In genomic region chr21:31682625-31683024, GRCh38 we compare ENCODE assay signal across 19 cellular contexts. TPM values are rescaled to one million over a fixed set of nuclear protein-coding genes. Genes with fewer than 3 reads are reported as not detected.
DNase-seq lines count a peak whose midpoint lies in the region; ATAC-seq and TF ChIP-seq lines count a peak whose summit lies in the region.
"Had no signal": no experiment of that assay in that cellular context is flagged by ENCODE, and none has a peak within 500 bp of the region (broad histone marks: within the 10 kb centered on the region; RNA-seq: fewer than 3 reads in every experiment).

No MANE protein-coding gene starts in this region.

- TF ChIP-seq CTCF in AG10803 (conservative IDR thresholded peaks at IDR 0.05; ENCODE audit: low read length) = no peak
- no peak for TF ChIP-seq CTCF in Panc1 (IDR thresholded peaks at IDR 0.05)
- no peak for TF ChIP-seq CTCF in chondrocyte (IDR thresholded peaks at IDR 0.05)
- TF ChIP-seq CTCF in osteoblast (IDR thresholded peaks at IDR 0.05; ENCODE audit: extremely low read depth, low read depth, low read length) = no peak
- no peak for TF ChIP-seq CTCF in RWPE1 (conservative IDR thresholded peaks at IDR 0.05; ENCODE audit: low read depth)

- H3K4me3 ChIP-seq in AG10803 (ENCODE audit: low read length) (no peak overlapping the region), Panc1 (ENCODE audit: low read depth in 2 of 2, low read length in 2 of 2) (no peak overlapping the region), osteoblast (ENCODE audit: insufficient read depth, low read length) (no peak overlapping the region)
- H3K4me3 ChIP-seq: GM23248 had no signal

- H4K20me1 ChIP-seq in osteoblast (ENCODE audit: insufficient read depth, low read length) = peaks cover 4% of the 10 kb centered on the region

- H3K4me3 Mint-ChIP-seq in chondrocyte (ENCODE audit: unreplicated experiment) = no peak overlapping the region

- CTCF ChIA-PET in Panc1 (lab: Charles Lee) = no interaction called here
- CTCF ChIA-PET in RWPE1 (lab: Yijun Ruan, JAX) = no interaction called here

- POLR2A ChIA-PET in Panc1 (lab: Charles Lee) (no interaction called here), RWPE1 (lab: Yijun Ruan, JAX; ENCODE audit: low non-redundant PET) (no interaction called here)

- H3K4me2 ChIP-seq in osteoblast (ENCODE audit: insufficient read depth, low read length) = peak overlapping the region; percentile 24
- H3K4me2 ChIP-seq: KMS-11 had no signal

- no peaks in the 10 kb centered on the region for H3K4me1 ChIP-seq in Panc1 (ENCODE audit: control insufficient read depth, insufficient read depth, low read length)
- H3K4me1 ChIP-seq in osteoblast (ENCODE audit: insufficient read depth, low read length) = peaks cover 19% of the 10 kb centered on the region
- H3K4me1 ChIP-seq: BE2C had no signal

- H3K27ac Mint-ChIP-seq in chondrocyte (ENCODE audit: unreplicated experiment) = peak overlapping the region; percentile 36

- in situ Hi-C loops in Panc1 (cut with HindIII; ENCODE audit: low pct_unique_long_range_greater_than_20kb, low sequenced_read_pairs) = no loop called here

- H2AFZ ChIP-seq in osteoblast (ENCODE audit: low read length) = no peak overlapping the region
- H2AFZ ChIP-seq: GM23248 had no signal

- no peaks in the 10 kb centered on the region for H3K9me3 ChIP-seq in Panc1 (ENCODE audit: control insufficient read depth, insufficient read depth, low read depth, low read length)
- no peaks in the 10 kb centered on the region for H3K9me3 ChIP-seq in osteoblast (ENCODE audit: low read depth, low read length)
- H3K9me3 ChIP-seq: BE2C had no signal

- BruUV-seq in Panc1 (replicated peaks; lab: Mats Ljungman, UMichigan) = TSS peak; percentile 18

- DNase-seq in AG10803 (ENCODE audit: low read depth) (peak; percentile 28), Panc1 (ENCODE audit: low read depth, low spot score) (no peak), chondrocyte (ENCODE audit: low spot score) (no peak), osteoblast (ENCODE audit: insufficient read length, low spot score, missing footprints) (no peak), RWPE1 (ENCODE audit: low spot score) (no peak), H4 (ENCODE audit: low spot score) (no peak), NCI-H2227 treated with DMSO at 0.1 percent for 48 hours (lab: John Stamatoyannopoulos, UW) (no peak)
- DNase-seq: BE2C, DMS53, GM23248, HCEC 1CT, NCI-H1105 treated with DMSO at 0.1 percent for 48 hours, NCI-H2029 treated with DMSO at 0.1 percent for 48 hours, NCI-H2171, NCI-H524 treated with DMSO at 0.1 percent for 48 hours, NCI-H82 had no signal

- H3K9me3 Mint-ChIP-seq in chondrocyte (ENCODE audit: low read depth) = no peaks in the 10 kb centered on the region

- intact Hi-C loops in Panc1 (cut with micrococcal nuclease; ENCODE audit: unreplicated experiment) = no loop called here

- no peaks in the 10 kb centered on the region for H3K27me3 Mint-ChIP-seq in chondrocyte (ENCODE audit: low read depth)

- peaks cover 36% of the 10 kb centered on the region for H3K36me3 Mint-ChIP-seq in chondrocyte (ENCODE audit: low read depth)

- H3K36me3 ChIP-seq in Panc1 (ENCODE audit: control insufficient read depth, insufficient read depth, low read length) (peaks cover 13% of the 10 kb centered on the region; the same call in 1 of the 2 replicates), osteoblast (ENCODE audit: insufficient read depth, low read length) (peaks cover 60% of the 10 kb centered on the region)

- no peak for ATAC-seq in Panc1
- ATAC-seq: Right ventricle myocardium inferior had no signal

- no peak overlapping the region for H3K27ac ChIP-seq in Panc1 (ENCODE audit: low read length)
- peak overlapping the region; percentile 40 for H3K27ac ChIP-seq in osteoblast (ENCODE audit: low read depth, low read length)
- no peak overlapping the region for H3K27ac ChIP-seq in RWPE1
- H3K27ac ChIP-seq: GM23248, HL-60, KMS-11 had no signal

- H3K4me1 Mint-ChIP-seq in chondrocyte (ENCODE audit: low read depth) = peaks cover 14% of the 10 kb centered on the region

- H3K27me3 ChIP-seq in Panc1 (ENCODE audit: control insufficient read depth, insufficient read depth, low read length) (no peaks in the 10 kb centered on the region), osteoblast (ENCODE audit: insufficient read depth, low read length) (no peaks in the 10 kb centered on the region)
- H3K27me3 ChIP-seq: BE2C had no signal

- H3K79me2 ChIP-seq in osteoblast (ENCODE audit: insufficient read depth, low read length) = peaks cover 31% of the 10 kb centered on the region

RNA-seq across cellular contexts. Expression of gene SOD1, which starts 23.1 kb away (rescaled TPM):
- 221 TPM for total RNA-seq in Panc1 (2021; ENCODE audit: unreplicated experiment)
- polyA plus RNA-seq in Panc1 (2012; ENCODE audit: insufficient read length) = 315 TPM
- 179 to 238 TPM (median 188 TPM) in 3 replicates for total RNA-seq in chondrocyte
- 187 and 207 TPM in 2 replicates for total RNA-seq in osteoblast
- total RNA-seq in H4 (2014; rRNA removed; shearing (Covaris generic)) = 769 and 782 TPM in 2 replicates

RNA-seq across cellular contexts. Expression of gene SCAF4, which starts 49.3 kb away (rescaled TPM):
- 28.4 TPM for total RNA-seq in Panc1 (2021; ENCODE audit: unreplicated experiment)
- polyA plus RNA-seq in Panc1 (2012; ENCODE audit: insufficient read length) = 16.8 TPM
- 22.0 to 28.0 TPM (median 23.1 TPM) in 3 replicates for total RNA-seq in chondrocyte
- 7.6 and 10.9 TPM in 2 replicates for total RNA-seq in osteoblast
- total RNA-seq in H4 (2014; rRNA removed; shearing (Covaris generic)) = 1.6 and 3.1 TPM in 2 replicates
